ENCODE assay signal across 22 cellular contexts in the genomic region with DNA sequence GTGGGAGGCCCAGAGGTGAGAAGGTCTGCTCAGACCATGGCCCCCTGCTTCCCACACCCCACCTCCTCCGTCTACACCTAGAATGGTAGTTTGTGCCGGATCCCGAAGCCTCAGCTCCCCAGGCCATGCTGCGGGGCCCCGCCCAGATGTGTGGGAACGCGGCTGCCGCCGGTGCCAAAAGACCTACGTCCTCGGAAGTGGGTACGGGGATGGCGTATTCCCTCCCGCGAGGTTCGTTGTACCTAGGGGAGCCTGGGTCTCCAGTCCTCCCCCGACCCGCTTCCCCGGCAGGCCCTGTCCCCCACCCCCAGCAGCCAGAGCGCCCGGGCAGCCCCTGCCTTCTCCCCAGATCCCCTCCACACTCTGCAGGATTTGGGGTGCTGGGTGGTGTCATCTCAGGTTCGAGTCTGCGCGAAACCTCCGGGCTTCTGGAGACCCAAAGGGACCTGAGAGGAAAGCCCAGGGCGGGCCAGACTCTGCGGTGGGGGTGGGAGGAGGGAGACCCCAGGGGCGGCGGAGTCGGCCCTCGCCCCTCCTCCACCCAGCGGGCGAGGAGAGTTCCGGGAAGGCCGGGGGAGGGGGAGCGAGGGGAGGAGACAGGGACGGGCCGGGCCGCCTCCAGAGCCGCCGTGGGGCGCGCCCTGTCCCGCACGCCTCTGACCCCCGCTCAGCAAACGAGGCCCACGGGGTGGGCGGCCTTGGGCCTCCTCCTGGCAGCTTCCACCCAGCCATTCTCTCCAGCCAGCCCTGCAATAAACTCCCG. TPM values are rescaled to one million over a fixed set of nuclear protein-coding genes. Genes with fewer than 3 reads are reported as not detected.
A peak's percentile ranks its signal among the peaks of the same experiment; 100 is the strongest.
DNase-seq lines count a peak whose midpoint lies in the region; ATAC-seq, FAIRE-seq and TF ChIP-seq lines count a peak whose summit lies in the region.
"Had no signal": no experiment of that assay in that cellular context is flagged by ENCODE, and none has a peak within 500 bp of the region (broad histone marks: within the 10 kb centered on the region; RNA-seq: fewer than 3 reads in every experiment).

No MANE protein-coding gene starts in this region.

- peaks cover 3% of the 10 kb centered on the region for H3K9me3 ChIP-seq in iPS-18c (ENCODE audit: control insufficient read depth, insufficient read depth, low read length)
- H3K9me3 ChIP-seq in trophoblast cell (ENCODE audit: insufficient read depth, low read depth, low read length) = peaks cover 12% of the 10 kb centered on the region
- H3K9me3 ChIP-seq in vagina = no peaks in the 10 kb centered on the region
- H3K9me3 ChIP-seq: HAP-1, heart right ventricle, psoas muscle had no signal

- FAIRE-seq in frontal cortex (lab: Jason Lieb, UNC) = no peak
- FAIRE-seq: bronchial epithelial cell had no signal

- peaks cover 94% of the 10 kb centered on the region for H3K27me3 Mint-ChIP-seq in WTC11 (ENCODE audit: low read depth)
- H3K27me3 Mint-ChIP-seq: stimulated activated naive CD8-positive, alpha-beta T cell treated with anti-CD3 and anti-CD28 coated beads, Interleukin-15, Interleukin-2, amounts not matched to agents 100 ng/mL and 50 ng/mL, for 24 hours had no signal

- ATAC-seq in WTC11 = peak; percentile 23
- ATAC-seq: CD8-positive, alpha-beta T cell; heart right ventricle; left colon; psoas muscle had no signal

- 0 out of 2 replicates have a peak overlapping the region, but pooled peaks have one; percentile 53 for H3K4me3 ChIP-seq in ACC112 (ENCODE audit: low read depth, low read length)
- H3K4me3 ChIP-seq in iPS-18c (ENCODE audit: insufficient read depth, low read depth, low read length) = peak overlapping the region; percentile 49
- no peak overlapping the region for H3K4me3 ChIP-seq in trophoblast cell (ENCODE audit: low read depth, low read length)
- H3K4me3 ChIP-seq in vagina = no peak overlapping the region
- H3K4me3 ChIP-seq: HAP-1, psoas muscle had no signal

- H3K4me1 Mint-ChIP-seq in WTC11 = peaks cover 7% of the 10 kb centered on the region; the same call in 1 of the 2 replicates

- no peak overlapping the region for H3K9ac ChIP-seq in trophoblast cell (ENCODE audit: low read length)

- H3K27ac ChIP-seq in ACC112 (ENCODE audit: low read depth, low read length) = no peak overlapping the region
- H3K27ac ChIP-seq in trophoblast cell (ENCODE audit: low read depth, low read length) = no peak overlapping the region
- no peak overlapping the region for H3K27ac ChIP-seq in vagina
- H3K27ac ChIP-seq: heart right ventricle, psoas muscle had no signal

- H4K8ac ChIP-seq in trophoblast cell (ENCODE audit: low read depth, low read length) = peak overlapping the region; percentile 47

- no CpG with 5 or more reads among the region's 50 CpGs for WGBS in trophoblast cell (ENCODE audit: extremely low coverage, insufficient coverage, insufficient read length)

- CTCF ChIA-PET in WTC11 (lab: Charles Lee) = interaction anchor here (0.7 to 2.8 kb wide), 6 partner anchors 11 to 362 kb away, joined by 3 to 12 read pairs (median 6); no protein-coding TSS in a partner anchor

- POLR2A ChIA-PET in WTC11 (lab: Charles Lee) = no interaction called here

- no peak for TF ChIP-seq POLR2A in vagina (IDR thresholded peaks at IDR 0.05)

- H3K18ac ChIP-seq in trophoblast cell (ENCODE audit: low read length) = peak overlapping the region; percentile 11

- H3K4me1 ChIP-seq in ACC112 (ENCODE audit: control insufficient read depth, insufficient read depth, low read length, unreplicated experiment) = no peaks in the 10 kb centered on the region
- peaks cover 17 to 30% of the 10 kb centered on the region in 2 experiments for H3K4me1 ChIP-seq in trophoblast cell (ENCODE audit: control insufficient read depth in 1 of 2, insufficient read depth in 2 of 2, low read length in 2 of 2)
- peaks cover 22% of the 10 kb centered on the region for H3K4me1 ChIP-seq in vagina
- H3K4me1 ChIP-seq: HAP-1, psoas muscle had no signal

- peak overlapping the region; percentile 54 for H3K4me3 Mint-ChIP-seq in WTC11
- H3K4me3 Mint-ChIP-seq: activated naive CD8-positive, alpha-beta T cell; CD8-positive, alpha-beta T cell; stimulated activated naive CD8-positive, alpha-beta T cell treated with anti-CD3 and anti-CD28 coated beads, Interleukin-15, Interleukin-2, amounts not matched to agents 100 ng/mL and 50 ng/mL, for 24 hours had no signal

- H3K79me2 ChIP-seq in ACC112 (ENCODE audit: control insufficient read depth, insufficient read depth, low read length, unreplicated experiment) (no peaks in the 10 kb centered on the region), trophoblast cell (ENCODE audit: control insufficient read depth, insufficient read depth, low read length, poor library complexity) (no peaks in the 10 kb centered on the region)

- no peak for TF ChIP-seq CTCF in WTC11 (IDR thresholded peaks at IDR 0.05)
- TF ChIP-seq CTCF in vagina (IDR thresholded peaks at IDR 0.05) = no peak

- H3K9me3 Mint-ChIP-seq in WTC11 = 0 out of 2 replicates have a peak, but pooled peaks cover 5% of the 10 kb centered on the region
- H3K9me3 Mint-ChIP-seq: CD8-positive, alpha-beta T cell; stimulated activated naive CD8-positive, alpha-beta T cell treated with anti-CD3 and anti-CD28 coated beads, Interleukin-15, Interleukin-2, amounts not matched to agents 100 ng/mL and 50 ng/mL, for 24 hours had no signal

- H2AFZ ChIP-seq in ACC112 (ENCODE audit: low read length, unreplicated experiment) (no peak overlapping the region), trophoblast cell (ENCODE audit: insufficient read depth, low read length, poor library complexity) (no peak overlapping the region)

- no peak overlapping the region for H3K27ac Mint-ChIP-seq in WTC11
- H3K27ac Mint-ChIP-seq: activated naive CD8-positive, alpha-beta T cell; CD8-positive, alpha-beta T cell; stimulated activated naive CD8-positive, alpha-beta T cell treated with anti-CD3 and anti-CD28 coated beads, Interleukin-15, Interleukin-2, amounts not matched to agents 100 ng/mL and 50 ng/mL, for 24 hours had no signal

- H2BK5ac ChIP-seq in trophoblast cell (ENCODE audit: low read depth, low read length, poor library complexity) = no peak overlapping the region

- intact Hi-C loops in vagina (cut with DNase I) = no loop called here

- H3K36me3 Mint-ChIP-seq in WTC11 = no peaks in the 10 kb centered on the region
- H3K36me3 Mint-ChIP-seq: activated naive CD8-positive, alpha-beta T cell; CD8-positive, alpha-beta T cell had no signal

- H4K91ac ChIP-seq in trophoblast cell (ENCODE audit: low read depth, low read length) = no peak overlapping the region

- H3K79me1 ChIP-seq in trophoblast cell (ENCODE audit: low read length) = peaks cover 8% of the 10 kb centered on the region

- DNase-seq in WTC11 (ENCODE audit: low spot score) = peak; percentile 52
- DNase-seq in trophoblast cell = no peak
- DNase-seq in NCI-H1105 treated with DMSO at 0.1 percent for 48 hours (lab: John Stamatoyannopoulos, UW) = no peak
- DNase-seq in vagina (ENCODE audit: extremely low spot score in 2 of 2) = no peak
- DNase-seq in epidermal melanocyte (ENCODE audit: insufficient read length, low spot score) = no peak
- DNase-seq in frontal cortex (ENCODE audit: low spot score in 2 of 2) = no peak
- DNase-seq: CD8-positive, alpha-beta T cell; DMS79; NCI-H1436; NCI-H226; psoas muscle had no signal

- no peak overlapping the region for H3K4ac ChIP-seq in trophoblast cell (ENCODE audit: low read depth, low read length)

- H4K12ac ChIP-seq in trophoblast cell (ENCODE audit: low read depth, low read length) = no peak overlapping the region

- H2BK12ac ChIP-seq in trophoblast cell (ENCODE audit: low read length) = peak overlapping the region; percentile 8

- H3K4me2 ChIP-seq in trophoblast cell (ENCODE audit: low read length) = peak overlapping the region; percentile 20

- H2AK5ac ChIP-seq in trophoblast cell (ENCODE audit: low read length) = no peak overlapping the region

- H3K14ac ChIP-seq in trophoblast cell (ENCODE audit: low read length) = no peak overlapping the region

- no peak overlapping the region for H2BK120ac ChIP-seq in trophoblast cell (ENCODE audit: insufficient read depth, low read length, poor library complexity)

- H3K27me3 ChIP-seq in ACC112 (ENCODE audit: insufficient read depth, low read length) (peaks cover 73% of the 10 kb centered on the region), trophoblast cell (ENCODE audit: insufficient read depth, low read length) (peaks cover 57% of the 10 kb centered on the region), vagina (peaks cover 23% of the 10 kb centered on the region)

- no peak overlapping the region for H3K23ac ChIP-seq in trophoblast cell (ENCODE audit: low read length)

- H3K36me3 ChIP-seq in ACC112 (ENCODE audit: insufficient read depth, low read length) = no peaks in the 10 kb centered on the region
- H3K36me3 ChIP-seq in trophoblast cell (ENCODE audit: control insufficient read depth in 1 of 2, insufficient read depth in 2 of 2, low read length in 2 of 2) = no peaks in the 10 kb centered on the region
- H3K36me3 ChIP-seq in vagina = no peaks in the 10 kb centered on the region
- H3K36me3 ChIP-seq: HAP-1 had no signal

TF ChIP-seq in WTC11, 78 proteins besides CTCF, POLR2A, EP300 and RAD21:
- TF ChIP-seq, protein P1, sequence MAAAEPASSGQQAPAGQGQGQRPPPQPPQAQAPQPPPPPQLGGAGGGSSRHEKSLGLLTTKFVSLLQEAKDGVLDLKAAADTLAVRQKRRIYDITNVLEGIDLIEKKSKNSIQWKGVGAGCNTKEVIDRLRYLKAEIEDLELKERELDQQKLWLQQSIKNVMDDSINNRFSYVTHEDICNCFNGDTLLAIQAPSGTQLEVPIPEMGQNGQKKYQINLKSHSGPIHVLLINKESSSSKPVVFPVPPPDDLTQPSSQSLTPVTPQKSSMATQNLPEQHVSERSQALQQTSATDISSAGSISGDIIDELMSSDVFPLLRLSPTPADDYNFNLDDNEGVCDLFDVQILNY (CRISPR knock-in tag; IDR thresholded peaks at IDR 0.05) = no peak
- TF ChIP-seq, protein P2, sequence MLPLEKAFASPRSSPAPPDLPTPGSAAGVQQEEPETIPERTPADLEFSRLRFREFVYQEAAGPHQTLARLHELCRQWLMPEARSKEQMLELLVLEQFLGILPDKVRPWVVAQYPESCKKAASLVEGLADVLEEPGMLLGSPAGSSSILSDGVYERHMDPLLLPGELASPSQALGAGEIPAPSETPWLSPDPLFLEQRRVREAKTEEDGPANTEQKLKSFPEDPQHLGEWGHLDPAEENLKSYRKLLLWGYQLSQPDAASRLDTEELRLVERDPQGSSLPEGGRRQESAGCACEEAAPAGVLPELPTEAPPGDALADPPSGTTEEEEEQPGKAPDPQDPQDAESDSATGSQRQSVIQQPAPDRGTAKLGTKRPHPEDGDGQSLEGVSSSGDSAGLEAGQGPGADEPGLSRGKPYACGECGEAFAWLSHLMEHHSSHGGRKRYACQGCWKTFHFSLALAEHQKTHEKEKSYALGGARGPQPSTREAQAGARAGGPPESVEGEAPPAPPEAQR (CRISPR knock-in tag; IDR thresholded peaks at IDR 0.05) = no peak

RNA-seq across cellular contexts. Expression of gene PRDM16, which starts 6.2 kb away (rescaled TPM):
- total RNA-seq in WTC11 (2021) = 1.1 to 1.6 TPM (median 1.3 TPM) in 3 replicates
- 0.19 and 0.27 TPM in 2 replicates for polyA plus RNA-seq in trophoblast cell (2013)
- total RNA-seq in vagina = 3.9 TPM
- total RNA-seq in frontal cortex = 1.6 TPM
- total RNA-seq: CD8-positive, alpha-beta T cell; HT-29; RPMI7951 had no signal

RNA-seq across cellular contexts. Expression of gene ACTRT2, which starts 41.5 kb away (rescaled TPM):
- not detected in 3 replicates for total RNA-seq in WTC11 (2021)
- not detected in 2 replicates for polyA plus RNA-seq in trophoblast cell (2013)
- not detected for total RNA-seq in vagina
- not detected for total RNA-seq in frontal cortex
- total RNA-seq: bronchial epithelial cell; CD8-positive, alpha-beta T cell; heart right ventricle; HT-29; left colon; psoas muscle; RPMI7951 had no signal
- polyA plus RNA-seq: AG04450, heart right ventricle, psoas muscle had no signal

Comparison
In these comparisons a context has a peak if more than half of its experiments do, and no peak if none do; other contexts are left out.
1. H3K4me3 ChIP-seq: peak in ACC112 (single experiment) and iPS-18c (single experiment); none in trophoblast cell (single experiment) and vagina (0 of 2).